Comparison of ENCODE assay signal across 8 cellular contexts in the genomic region with DNA sequence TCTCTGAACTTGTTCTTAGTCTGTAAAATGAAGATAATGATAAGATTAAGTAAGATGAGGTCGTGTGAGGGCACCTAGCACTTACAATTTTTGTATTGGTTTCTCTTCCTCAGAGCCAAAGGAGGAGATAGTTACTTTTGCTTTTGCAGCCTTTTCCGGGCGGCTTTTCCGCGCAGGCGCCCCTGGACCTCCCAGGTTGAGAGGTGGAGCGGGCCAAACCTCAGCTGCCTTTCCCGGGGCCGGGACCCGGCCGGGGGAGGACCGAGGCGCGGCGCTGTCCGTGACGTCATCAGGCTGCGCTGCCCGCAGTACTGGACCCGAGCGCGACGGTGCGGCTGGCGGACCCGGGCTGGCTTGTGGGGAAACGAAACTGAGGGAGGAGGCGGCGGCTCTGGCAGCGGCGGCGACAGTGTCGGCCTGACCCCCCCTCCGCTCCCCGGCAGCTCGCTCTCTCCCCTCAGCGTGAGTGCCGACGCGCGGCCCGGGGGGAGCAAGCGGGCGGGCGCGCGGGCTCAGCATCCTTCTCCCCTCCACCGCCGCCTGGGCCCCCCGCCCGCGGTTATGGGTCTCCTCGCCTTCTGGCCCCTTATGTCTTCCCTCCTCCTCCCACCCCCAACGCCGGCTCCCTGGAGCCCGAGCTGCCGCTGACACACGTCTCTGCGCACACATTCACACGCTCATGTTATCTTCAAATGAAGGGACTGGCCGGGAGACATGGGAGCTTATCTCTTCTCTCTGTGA. TPM values are rescaled to one million over a fixed set of nuclear protein-coding genes. Genes with fewer than 3 reads are reported as not detected.
DNase-seq lines count a peak whose midpoint lies in the region; ATAC-seq, FAIRE-seq and TF ChIP-seq lines count a peak whose summit lies in the region.

A gene with protein sequence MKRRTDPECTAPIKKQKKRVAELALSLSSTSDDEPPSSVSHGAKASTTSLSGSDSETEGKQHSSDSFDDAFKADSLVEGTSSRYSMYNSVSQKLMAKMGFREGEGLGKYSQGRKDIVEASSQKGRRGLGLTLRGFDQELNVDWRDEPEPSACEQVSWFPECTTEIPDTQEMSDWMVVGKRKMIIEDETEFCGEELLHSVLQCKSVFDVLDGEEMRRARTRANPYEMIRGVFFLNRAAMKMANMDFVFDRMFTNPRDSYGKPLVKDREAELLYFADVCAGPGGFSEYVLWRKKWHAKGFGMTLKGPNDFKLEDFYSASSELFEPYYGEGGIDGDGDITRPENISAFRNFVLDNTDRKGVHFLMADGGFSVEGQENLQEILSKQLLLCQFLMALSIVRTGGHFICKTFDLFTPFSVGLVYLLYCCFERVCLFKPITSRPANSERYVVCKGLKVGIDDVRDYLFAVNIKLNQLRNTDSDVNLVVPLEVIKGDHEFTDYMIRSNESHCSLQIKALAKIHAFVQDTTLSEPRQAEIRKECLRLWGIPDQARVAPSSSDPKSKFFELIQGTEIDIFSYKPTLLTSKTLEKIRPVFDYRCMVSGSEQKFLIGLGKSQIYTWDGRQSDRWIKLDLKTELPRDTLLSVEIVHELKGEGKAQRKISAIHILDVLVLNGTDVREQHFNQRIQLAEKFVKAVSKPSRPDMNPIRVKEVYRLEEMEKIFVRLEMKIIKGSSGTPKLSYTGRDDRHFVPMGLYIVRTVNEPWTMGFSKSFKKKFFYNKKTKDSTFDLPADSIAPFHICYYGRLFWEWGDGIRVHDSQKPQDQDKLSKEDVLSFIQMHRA (plus strand): TSS at position 306 of the 741 bp plus-strand sequence. CDS start 2,409 bp downstream, outside the sequence.

- H3K4me3 ChIP-seq in GM12875 (ENCODE audit: low read depth, low read length) (peak within 1 kb of the TSS; percentile 62), pancreas (peak within 1 kb of the TSS; percentile 73 to 88 (median 79)), thyroid gland (replicated peaks in 1 of 3) (peak within 1 kb of the TSS; percentile 10 to 93 (median 41))

- no peak for FAIRE-seq in pancreas (lab: Jason Lieb, UNC)

- H3K27me3 ChIP-seq in pancreas (no peaks in the 10 kb centered on the region), thyroid gland (no peaks in the 10 kb centered on the region)

- H3K9me3 ChIP-seq in pancreas (no peaks in the 10 kb centered on the region), thyroid gland (no peaks in the 10 kb centered on the region)

- 0 to 1% methylated on average over 41 to 61 of the region's 61 CpGs for WGBS in pancreas, 2 donors
- WGBS in thyroid gland, 2 donors = 0 to 1% methylated on average over 23 to 30 of the region's 61 CpGs

- H3K4me1 ChIP-seq in pancreas (peaks cover 4 to 7% (median 4%) of the 10 kb centered on the region in 3 donors), thyroid gland (peaks cover 4 to 15% of the 10 kb centered on the region in 2 donors)

- TF ChIP-seq POLR2A in thyroid gland (IDR thresholded peaks at IDR 0.05) = peak in 1 of 2 donors; percentile 67

- ATAC-seq in HG02759 (IDR thresholded peaks at IDR 0.05; ENCODE audit: unreplicated experiment) = peak; percentile 90
- peak; percentile 99 for ATAC-seq in Right ventricle myocardium inferior
- peak; percentile 98 to 100 (median 99) for ATAC-seq in pancreas

- intact Hi-C loops in Right ventricle myocardium inferior (cut with DNase I) (no loop called here), pancreas (cut with DNase I) (no loop called here), thyroid gland (cut with DNase I) (no loop called here)

- TF ChIP-seq CTCF in GM12875 (IDR thresholded peaks at IDR 0.05; ENCODE audit: borderline replicate concordance, insufficient read depth, low read depth, low read length) = no peak
- TF ChIP-seq CTCF in pancreas (IDR thresholded peaks at IDR 0.05) = no peak
- TF ChIP-seq CTCF in thyroid gland (IDR thresholded peaks at IDR 0.05) = peak in 1 of 6 experiments; percentile 36

- H3K27ac ChIP-seq in pancreas (peak within 1 kb of the TSS; percentile 69 to 79 (median 76)), thyroid gland (peak within 1 kb of the TSS; percentile 78 to 85 (median 80))

- peak; percentile 81 for DNase-seq in NCI-H128 (lab: John Stamatoyannopoulos, UW; ENCODE audit: unreplicated experiment)
- peak; percentile 46 to 86 for DNase-seq in SW 1271 (lab: John Stamatoyannopoulos, UW)
- peak; percentile 92 for DNase-seq in activated naive CD8-positive, alpha-beta T cell treated with anti-CD3 and anti-CD28 coated beads, Interleukin-2, amount 50 U/mL, for 16 hours (ENCODE audit: low read depth, low spot score)
- peak; percentile 98 for DNase-seq in Right ventricle myocardium inferior (ENCODE audit: missing footprints)
- peak; percentile 93 to 99 (median 96) for DNase-seq in pancreas
- peak; percentile 93 to 95 for DNase-seq in thyroid gland

- peaks cover 0 to 12% (median 6%) of the 10 kb centered on the region in 3 donors for H3K36me3 ChIP-seq in pancreas
- peaks cover 5 to 15% of the 10 kb centered on the region in 2 donors for H3K36me3 ChIP-seq in thyroid gland

RNA-seq across cellular contexts. Expression of the gene that starts here (rescaled TPM):
- total RNA-seq in Right ventricle myocardium inferior = 29.3 TPM
- 10 to 100 TPM; 13.4 to 21.9 (median 16.2) TPM for total RNA-seq in pancreas
- 10 to 100 TPM; 17.1 to 31.0 TPM for polyA plus RNA-seq in pancreas
- total RNA-seq in thyroid gland = 10 to 100 TPM; 29.3 to 41.5 (median 33.1) TPM

Comparison
In these comparisons a context has a peak if more than half of its experiments do, and no peak if none do; other contexts are left out.
1. Peak in every context shown above with its lines: DNase-seq, ATAC-seq, H3K4me3 ChIP-seq and H3K27ac ChIP-seq.